ENCODE assay signal across 12 cellular contexts in the genomic region with DNA sequence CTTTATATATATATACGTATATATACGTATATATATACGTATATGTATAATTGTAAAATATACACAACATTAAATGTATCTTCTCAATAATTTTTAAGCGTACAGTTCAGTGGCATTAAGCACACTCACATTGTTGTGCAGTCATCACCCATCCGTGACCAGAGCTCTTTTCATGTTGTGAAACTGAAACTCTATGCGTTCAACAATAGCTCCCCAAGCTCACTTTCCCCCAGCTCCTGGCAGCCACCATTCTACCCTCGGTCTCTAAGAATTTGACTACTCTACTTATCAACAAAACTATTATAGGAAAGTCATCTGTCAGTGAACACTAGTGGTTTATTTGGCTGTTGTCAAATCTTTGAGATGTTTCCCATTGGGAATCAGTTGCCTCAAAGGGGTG.
DNase-seq lines count a peak whose midpoint lies in the region; ATAC-seq and TF ChIP-seq lines count a peak whose summit lies in the region.
"Had no signal": no experiment of that assay in that cellular context is flagged by ENCODE, and none has a peak within 500 bp of the region (broad histone marks: within the 10 kb centered on the region; RNA-seq: fewer than 3 reads in every experiment).

No MANE protein-coding gene starts in this region.

- H3K4me2 ChIP-seq in OCI-LY7 (ENCODE audit: low read length), result peak overlapping the region; percentile 71
- H3K4me2 ChIP-seq: SK-N-SH had no signal

- no peaks in the 10 kb centered on the region for H3K36me3 ChIP-seq in OCI-LY7 (ENCODE audit: insufficient read depth, low read length)

- BruUV-seq in OCI-LY7 (replicated peaks; lab: Mats Ljungman, UMichigan), result no TSS peak

- peaks cover 59% of the 10 kb centered on the region for H3K4me1 ChIP-seq in OCI-LY7 (ENCODE audit: insufficient read depth, low read length, poor library complexity, severe bottlenecking)

- H3K4me3 ChIP-seq in OCI-LY7 (ENCODE audit: low read depth, low read length, poor library complexity, severe bottlenecking), result peak overlapping the region; percentile 49
- H3K4me3 ChIP-seq: GM23248 had no signal

- H2AFZ ChIP-seq in OCI-LY7 (ENCODE audit: low read length), result peak overlapping the region; percentile 30; the same call in 1 of the 2 replicates
- H2AFZ ChIP-seq: GM23248 had no signal

- TF ChIP-seq CTCF in OCI-LY7 (conservative IDR thresholded peaks at IDR 0.05; ENCODE audit: low read length), result no peak

- H3K9me3 ChIP-seq in OCI-LY7 (ENCODE audit: low read length), result no peaks in the 10 kb centered on the region
- H3K9me3 ChIP-seq: SK-N-SH had no signal

- H3K79me2 ChIP-seq in OCI-LY7 (ENCODE audit: insufficient read depth, low read depth, low read length), result no peaks in the 10 kb centered on the region

- CTCF ChIA-PET in OCI-LY7 (lab: Charles Lee; ENCODE audit: unreplicated experiment), result no interaction called here

- ATAC-seq in GM18868 (IDR thresholded peaks at IDR 0.05; ENCODE audit: unreplicated experiment) (peak; percentile 99), GM21423 (IDR thresholded peaks at IDR 0.05; ENCODE audit: unreplicated experiment) (peak; percentile 71), HG03103 (IDR thresholded peaks at IDR 0.05; ENCODE audit: low read depth, unreplicated experiment) (peak; percentile 93), HG02840 (IDR thresholded peaks at IDR 0.05; ENCODE audit: low FRiP score, unreplicated experiment) (no peak)

- no peaks in the 10 kb centered on the region for H4K20me1 ChIP-seq in OCI-LY7 (ENCODE audit: insufficient read depth, low read length)

- DNase-seq in OCI-LY7 (ENCODE audit: low spot score) (peak; percentile 87), LoVo (ENCODE audit: low spot score) (no peak), MV-4-11 (lab: John Stamatoyannopoulos, UW) (no peak)
- DNase-seq: anterior cingulate cortex; CD4-positive, alpha-beta T cell; GM23248; NCI-H1105; SK-N-SH had no signal

- H3K27ac ChIP-seq in OCI-LY7 (ENCODE audit: low read depth, low read length, poor library complexity, severe bottlenecking), result peak overlapping the region; percentile 83
- H3K27ac ChIP-seq: GM23248 had no signal

- H3K9me2 ChIP-seq in OCI-LY7 (ENCODE audit: insufficient read depth, low read length), result no peaks in the 10 kb centered on the region
- H3K9me2 ChIP-seq: SK-N-SH had no signal

- POLR2A ChIA-PET in OCI-LY7 (lab: Charles Lee), result interaction anchor here (0.6 to 1.0 kb wide), 2 partner anchors 17 to 696 kb away, joined by 3 to 4 read pairs; no protein-coding TSS in a partner anchor

- intact Hi-C loops in OCI-LY7 (cut with micrococcal nuclease; ENCODE audit: unreplicated experiment), result no loop called here
